Comparison of ENCODE assay signal across 1 cellular context in genomic region chr4:52714597-52715254, GRCh38.
TF ChIP-seq lines count a peak whose summit lies in the region.

No MANE protein-coding gene starts in this region.

TF ChIP-seq in HCT116, 20 proteins besides CTCF, POLR2A, EP300 and RAD21 (continued from another document):
- TF ChIP-seq REST (IDR thresholded peaks at IDR 0.05; ENCODE audit: low read depth), result no peak
